ENCODE assay signal across 19 cellular contexts in the genomic region with DNA sequence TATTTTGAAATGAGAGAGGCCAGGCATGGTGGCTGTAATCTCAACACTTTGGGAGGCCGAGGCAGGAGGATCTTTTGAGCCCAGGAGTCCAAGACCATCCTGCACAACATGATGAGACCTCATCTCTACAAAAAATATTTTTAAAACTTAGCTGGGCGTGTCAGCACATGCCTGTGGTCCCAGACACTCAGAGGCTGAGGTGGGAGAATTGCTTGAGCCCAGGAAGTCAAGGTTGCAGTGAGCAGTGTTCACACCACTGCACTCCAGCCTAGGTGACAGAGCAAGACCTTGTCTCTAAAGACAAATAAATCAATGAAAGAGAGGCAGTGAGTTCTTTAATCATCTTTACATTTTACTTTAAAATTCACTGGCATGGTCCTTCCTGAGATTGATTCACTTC.
DNase-seq lines count a peak whose midpoint lies in the region; ATAC-seq and TF ChIP-seq lines count a peak whose summit lies in the region.
"Had no signal": no experiment of that assay in that cellular context is flagged by ENCODE, and none has a peak within 500 bp of the region (broad histone marks: within the 10 kb centered on the region; RNA-seq: fewer than 3 reads in every experiment).

No MANE protein-coding gene starts in this region.

- no peaks in the 10 kb centered on the region; a peak in 1 of 4 replicates for H3K79me1 ChIP-seq in IMR-90 (ENCODE audit: low read depth in 1 of 2, low read length in 2 of 2)

- peak overlapping the region; percentile 42 for H3K4ac ChIP-seq in IMR-90 (ENCODE audit: low read depth, low read length)

- no TSS peak for BruUV-seq in IMR-90 (replicated peaks; lab: Mats Ljungman, UMichigan)

- no peak overlapping the region for H2AK9ac ChIP-seq in IMR-90 (replicated peaks; ENCODE audit: low read depth, low read length, poor library complexity)

- no peak overlapping the region for H3K9ac ChIP-seq in IMR-90 (ENCODE audit: low read depth, low read length)
- H3K9ac ChIP-seq: KMS-11 had no signal

- H3K4me2 ChIP-seq in IMR-90 (ENCODE audit: low read depth, low read length) = no peak overlapping the region
- H3K4me2 ChIP-seq: KMS-11 had no signal

- peak overlapping the region; percentile 67; the same call in 1 of the 2 replicates for H3K18ac ChIP-seq in IMR-90 (ENCODE audit: low read depth, low read length)

- H3K4me3 ChIP-seq in AG10803 (ENCODE audit: low read length) = no peak overlapping the region
- H3K4me3 ChIP-seq in IMR-90 (ENCODE audit: insufficient read depth, low read depth, low read length) = no peak overlapping the region
- H3K4me3 ChIP-seq: SJCRH30 had no signal

- no peaks in the 10 kb centered on the region for H3K27me3 ChIP-seq in IMR-90 (ENCODE audit: control insufficient read depth, insufficient read depth, low read length)
- H3K27me3 ChIP-seq: BE2C, SJCRH30 had no signal

- CTCF ChIA-PET in activated CD4-positive, alpha-beta T cell treated with anti-CD3 and anti-CD28 coated beads, Interleukin-2, amount 10 ng/mL, durations not matched to agents 7 days and 5 days (lab: Charles Lee) = interaction anchor here (1.8 to 3.7 kb wide), 2 partner anchors 10 to 16 kb away, joined by 5 to 24 read pairs; no protein-coding TSS in a partner anchor
- CTCF ChIA-PET in IMR-90 (lab: Yijun Ruan, JAX) = no interaction called here
- CTCF ChIA-PET in HEK293T (lab: Yijun Ruan, JAX) = no interaction called here

- no peak overlapping the region for H3K4me3 Mint-ChIP-seq in activated CD4-positive, alpha-beta T cell treated with anti-CD3 and anti-CD28 coated beads, Interleukin-2, amount 10 ng/mL, durations not matched to agents 7 days and 5 days
- peak overlapping the region; percentile 7 to 67 (median 44) for H3K4me3 Mint-ChIP-seq in immature natural killer cell

- TF ChIP-seq CTCF in AG10803 (conservative IDR thresholded peaks at IDR 0.05; ENCODE audit: low read length) = no peak
- TF ChIP-seq CTCF in IMR-90 (conservative IDR thresholded peaks at IDR 0.05; ENCODE audit: low read depth, low read length) = no peak

- no peak overlapping the region for H2AFZ ChIP-seq in IMR-90 (replicated peaks; ENCODE audit: low read length, poor library complexity)

- no peak overlapping the region for H3K56ac ChIP-seq in IMR-90 (ENCODE audit: extremely low read depth, insufficient read depth, low read length)

- no peak for DNase-seq in activated CD4-positive, alpha-beta T cell treated with anti-CD3 and anti-CD28 coated beads, Interleukin-2, amount 10 ng/mL, durations not matched to agents 7 days and 5 days
- DNase-seq in activated CD4-positive, alpha-beta T cell treated with anti-CD3 and anti-CD28 coated beads, Interleukin-2, amount 50 U/mL, for 48 hours = no peak
- DNase-seq in AG10803 (ENCODE audit: low read depth) = peak; percentile 38
- DNase-seq in IMR-90 = no peak
- no peak for DNase-seq in immature natural killer cell
- DNase-seq in HEK293T (ENCODE audit: extremely low spot score) = no peak
- DNase-seq: BE2C, GOT3, NCI-H1092 treated with DMSO at 0.1 percent for 48 hours, NCI-H1436 treated with DMSO at 0.1 percent for 48 hours, NCI-H1930, NCI-H2171, NCI-H524 treated with DMSO at 0.1 percent for 48 hours, NCI-H82, SJCRH30 had no signal

- peak overlapping the region; percentile 67 for H3K27ac Mint-ChIP-seq in activated CD4-positive, alpha-beta T cell treated with anti-CD3 and anti-CD28 coated beads, Interleukin-2, amount 10 ng/mL, durations not matched to agents 7 days and 5 days
- peak overlapping the region; percentile 20 to 77 (median 54) for H3K27ac Mint-ChIP-seq in immature natural killer cell

- no CpG with 5 or more reads among the region's 2 CpGs for WGBS in IMR-90 (ENCODE audit: extremely low coverage in 2 of 2, insufficient read length in 1 of 2), 2 experiments

- intact Hi-C loops in IMR-90 (cut with micrococcal nuclease) = loop anchor here (5.0 kb wide), 1 partner anchor 120 kb away; no protein-coding TSS in a partner anchor

- POLR2A ChIA-PET in activated CD4-positive, alpha-beta T cell treated with anti-CD3 and anti-CD28 coated beads, Interleukin-2, amount 10 ng/mL, durations not matched to agents 7 days and 5 days (lab: Charles Lee) = no interaction called here
- POLR2A ChIA-PET in IMR-90 (lab: Charles Lee; ENCODE audit: unreplicated experiment) (no interaction called here), HEK293T (lab: Yijun Ruan, JAX) (no interaction called here)

- dilution Hi-C loops in IMR-90 (cut with HindIII; ENCODE audit: low sequenced_read_pairs, unreplicated experiment) = no loop called here

- H2BK20ac ChIP-seq in IMR-90 (ENCODE audit: low read depth, low read length) = no peak overlapping the region

- no peaks in the 10 kb centered on the region for H3K9me3 ChIP-seq in IMR-90 (ENCODE audit: control insufficient read depth, insufficient read depth, low read length)
- H3K9me3 ChIP-seq: BE2C, SJCRH30 had no signal

- TF ChIP-seq POLR2A in IMR-90 (IDR thresholded peaks at IDR 0.05; ENCODE audit: low read depth, low read length) = no peak

- H3K27me3 Mint-ChIP-seq in activated CD4-positive, alpha-beta T cell treated with anti-CD3 and anti-CD28 coated beads, Interleukin-2, amount 10 ng/mL, durations not matched to agents 7 days and 5 days = no peaks in the 10 kb centered on the region
- no peaks in the 10 kb centered on the region for H3K27me3 Mint-ChIP-seq in immature natural killer cell (ENCODE audit: low read depth in 3 of 3)

- H3K4me1 Mint-ChIP-seq in activated CD4-positive, alpha-beta T cell treated with anti-CD3 and anti-CD28 coated beads, Interleukin-2, amount 10 ng/mL, durations not matched to agents 7 days and 5 days = peaks cover 73% of the 10 kb centered on the region
- peaks cover 80 to 88% of the 10 kb centered on the region in 2 donors for H3K4me1 Mint-ChIP-seq in immature natural killer cell

- H3K4me1 ChIP-seq in IMR-90 (ENCODE audit: control insufficient read depth, insufficient read depth, low read length) = peaks cover 4% of the 10 kb centered on the region
- H3K4me1 ChIP-seq: BE2C, SJCRH30 had no signal

- peaks cover 30% of the 10 kb centered on the region for H3K36me3 Mint-ChIP-seq in activated CD4-positive, alpha-beta T cell treated with anti-CD3 and anti-CD28 coated beads, Interleukin-2, amount 10 ng/mL, durations not matched to agents 7 days and 5 days (ENCODE audit: low read depth)
- H3K36me3 Mint-ChIP-seq in immature natural killer cell = no peaks in the 10 kb centered on the region

- no peak for TF ChIP-seq RAD21 in IMR-90 (IDR thresholded peaks at IDR 0.05; ENCODE audit: low read length)

- H2BK5ac ChIP-seq in IMR-90 (ENCODE audit: low read depth, low read length, poor library complexity, severe bottlenecking) = no peak overlapping the region

- peak overlapping the region; percentile 75 for H2BK15ac ChIP-seq in IMR-90 (ENCODE audit: low read depth, low read length)

- peak overlapping the region; percentile 21 for H2AK5ac ChIP-seq in IMR-90 (ENCODE audit: low read depth, low read length)

- peaks cover 2% of the 10 kb centered on the region for H3K9me1 ChIP-seq in IMR-90 (ENCODE audit: insufficient read depth, low read length)

- in situ Hi-C loops in IMR-90 (cut with MboI; ENCODE audit: low sequenced_read_pairs) = no loop called here

- H2BK120ac ChIP-seq in IMR-90 (ENCODE audit: low read depth, low read length) = peak overlapping the region; percentile 44; the same call in 1 of the 2 replicates

- H4K20me1 ChIP-seq in IMR-90 (ENCODE audit: insufficient read depth, low read length) = no peaks in the 10 kb centered on the region

- H3K23ac ChIP-seq in IMR-90 (ENCODE audit: low read depth, low read length) = no peak overlapping the region

- H3K27ac ChIP-seq in IMR-90 (ENCODE audit: insufficient read depth, low read length) = no peak overlapping the region
- H3K27ac ChIP-seq: KMS-11, SJCRH30 had no signal

- H4K5ac ChIP-seq in IMR-90 (ENCODE audit: low read depth, low read length) = no peak overlapping the region

- no peak overlapping the region for H4K91ac ChIP-seq in IMR-90 (ENCODE audit: insufficient read depth, low read depth, low read length)

- H4K8ac ChIP-seq in IMR-90 (ENCODE audit: low read depth in 2 of 2, low read length in 2 of 2) = no peak overlapping the region

- peaks cover 17% of the 10 kb centered on the region for H3K9me3 Mint-ChIP-seq in activated CD4-positive, alpha-beta T cell treated with anti-CD3 and anti-CD28 coated beads, Interleukin-2, amount 10 ng/mL, durations not matched to agents 7 days and 5 days
- H3K9me3 Mint-ChIP-seq in immature natural killer cell = no peaks in the 10 kb centered on the region

- H3K36me3 ChIP-seq in IMR-90 (ENCODE audit: control insufficient read depth, insufficient read depth, low read length) = no peaks in the 10 kb centered on the region
- H3K36me3 ChIP-seq: BE2C, SJCRH30 had no signal

- peak overlapping the region; percentile 73; the same call in 1 of the 2 replicates for H3K14ac ChIP-seq in IMR-90 (replicated peaks; ENCODE audit: low read depth, low read length)

- ATAC-seq in IMR-90 (ENCODE audit: low read depth) (no peak), GM21737 (IDR thresholded peaks at IDR 0.05; ENCODE audit: unreplicated experiment) (no peak), GM18511 (IDR thresholded peaks at IDR 0.05; ENCODE audit: unreplicated experiment) (no peak)
- ATAC-seq: Panc1 had no signal

TF ChIP-seq in IMR-90, 13 proteins besides CTCF, POLR2A, EP300 and RAD21 (continues in another document):
- TF ChIP-seq CEBPB (IDR thresholded peaks at IDR 0.05; ENCODE audit: low read depth, low read length) (no peak), MXI1 (IDR thresholded peaks at IDR 0.05; ENCODE audit: borderline replicate concordance, low read depth, low read length) (no peak), RFX5 (IDR thresholded peaks at IDR 0.05; ENCODE audit: low read depth, low read length) (no peak)
- TF ChIP-seq, protein P1, sequence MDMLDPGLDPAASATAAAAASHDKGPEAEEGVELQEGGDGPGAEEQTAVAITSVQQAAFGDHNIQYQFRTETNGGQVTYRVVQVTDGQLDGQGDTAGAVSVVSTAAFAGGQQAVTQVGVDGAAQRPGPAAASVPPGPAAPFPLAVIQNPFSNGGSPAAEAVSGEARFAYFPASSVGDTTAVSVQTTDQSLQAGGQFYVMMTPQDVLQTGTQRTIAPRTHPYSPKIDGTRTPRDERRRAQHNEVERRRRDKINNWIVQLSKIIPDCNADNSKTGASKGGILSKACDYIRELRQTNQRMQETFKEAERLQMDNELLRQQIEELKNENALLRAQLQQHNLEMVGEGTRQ (IDR thresholded peaks at IDR 0.05; ENCODE audit: low read depth, low read length) = no peak

TF ChIP-seq in HEK293T, 16 proteins besides CTCF, POLR2A, EP300 and RAD21 (continues in another document):
- no peak for TF ChIP-seq HDGF (IDR thresholded peaks at IDR 0.05; ENCODE audit: borderline replicate concordance)
- no peak for TF ChIP-seq L3MBTL2 (conservative IDR thresholded peaks at IDR 0.05)
- TF ChIP-seq SP1 (IDR thresholded peaks at IDR 0.05) = no peak
- no peak for TF ChIP-seq FOXK2 (IDR thresholded peaks at IDR 0.05)
- no peak for TF ChIP-seq BHLHE40 (IDR thresholded peaks at IDR 0.05; ENCODE audit: borderline replicate concordance)
- TF ChIP-seq ARNT (IDR thresholded peaks at IDR 0.05) = no peak
- no peak for TF ChIP-seq CTBP1 (IDR thresholded peaks at IDR 0.05; ENCODE audit: borderline replicate concordance)
- no peak for TF ChIP-seq NFRKB (IDR thresholded peaks at IDR 0.05)
- no peak for TF ChIP-seq FOXM1 (IDR thresholded peaks at IDR 0.05; ENCODE audit: borderline replicate concordance)
- TF ChIP-seq ZNF384 (IDR thresholded peaks at IDR 0.05) = no peak
- no peak for TF ChIP-seq FOXA1 (IDR thresholded peaks at IDR 0.05)
